ENCODE assay signal across 16 cellular contexts in genomic region chr2:161422812-161423211, GRCh38. TPM values are rescaled to one million over a fixed set of nuclear protein-coding genes. Genes with fewer than 3 reads are reported as not detected.
DNase-seq lines count a peak whose midpoint lies in the region; ATAC-seq and TF ChIP-seq lines count a peak whose summit lies in the region.
"Had no signal": no experiment of that assay in that cellular context is flagged by ENCODE, and none has a peak within 500 bp of the region (broad histone marks: within the 10 kb centered on the region; RNA-seq: fewer than 3 reads in every experiment).

No MANE protein-coding gene starts in this region.

- no peak overlapping the region for H2AK5ac ChIP-seq in mesendoderm (ENCODE audit: low read length)

- no peak overlapping the region for H2BK15ac ChIP-seq in mesendoderm (replicated peaks; ENCODE audit: low read depth)

- H3K36me3 ChIP-seq in mesendoderm (ENCODE audit: control insufficient read depth, insufficient read depth, low read length) = no peaks in the 10 kb centered on the region
- no peaks in the 10 kb centered on the region for H3K36me3 ChIP-seq in adrenal gland (replicated peaks in 1 of 2)
- H3K36me3 ChIP-seq: brain microvascular endothelial cell had no signal

- H3K36me3 Mint-ChIP-seq in stimulated activated naive CD8-positive, alpha-beta T cell treated with anti-CD3 and anti-CD28 coated beads, Interleukin-15, Interleukin-2, amounts not matched to agents 100 ng/mL and 50 ng/mL, for 24 hours (ENCODE audit: low read depth) = peaks cover 13% of the 10 kb centered on the region
- peaks cover 7% of the 10 kb centered on the region for H3K36me3 Mint-ChIP-seq in activated naive CD8-positive, alpha-beta T cell treated with anti-CD3 and anti-CD28 coated beads, Interleukin-2, amount 10 ng/mL, durations not matched to agents 7 days and 5 days

- no peaks in the 10 kb centered on the region for H3K79me2 ChIP-seq in mesendoderm (ENCODE audit: control insufficient read depth, insufficient read depth, low read length)

- no peak overlapping the region for H3K23ac ChIP-seq in mesendoderm (ENCODE audit: low read length)

- no peak overlapping the region for H3K4me2 ChIP-seq in mesendoderm (ENCODE audit: low read length)
- H3K4me2 ChIP-seq: KMS-11 had no signal

- no peaks in the 10 kb centered on the region for H3K9me3 Mint-ChIP-seq in stimulated activated naive CD8-positive, alpha-beta T cell treated with anti-CD3 and anti-CD28 coated beads, Interleukin-15, Interleukin-2, amounts not matched to agents 100 ng/mL and 50 ng/mL, for 24 hours
- no peaks in the 10 kb centered on the region for H3K9me3 Mint-ChIP-seq in activated naive CD8-positive, alpha-beta T cell treated with anti-CD3 and anti-CD28 coated beads, Interleukin-2, amount 10 ng/mL, durations not matched to agents 7 days and 5 days

- no peak overlapping the region for H2BK120ac ChIP-seq in mesendoderm (ENCODE audit: low read depth, low read length)

- peak overlapping the region; percentile 11 for H3K4me3 Mint-ChIP-seq in stimulated activated naive CD8-positive, alpha-beta T cell treated with anti-CD3 and anti-CD28 coated beads, Interleukin-15, Interleukin-2, amounts not matched to agents 100 ng/mL and 50 ng/mL, for 24 hours
- H3K4me3 Mint-ChIP-seq in activated naive CD8-positive, alpha-beta T cell treated with anti-CD3 and anti-CD28 coated beads, Interleukin-2, amount 10 ng/mL, durations not matched to agents 7 days and 5 days = peak overlapping the region; percentile 59

- H3K27me3 Mint-ChIP-seq in stimulated activated naive CD8-positive, alpha-beta T cell treated with anti-CD3 and anti-CD28 coated beads, Interleukin-15, Interleukin-2, amounts not matched to agents 100 ng/mL and 50 ng/mL, for 24 hours = peaks cover 93% of the 10 kb centered on the region
- H3K27me3 Mint-ChIP-seq in activated naive CD8-positive, alpha-beta T cell treated with anti-CD3 and anti-CD28 coated beads, Interleukin-2, amount 10 ng/mL, durations not matched to agents 7 days and 5 days = peaks cover 88% of the 10 kb centered on the region

- no peak for TF ChIP-seq CTCF in adrenal gland (IDR thresholded peaks at IDR 0.05)

- H3K18ac ChIP-seq in mesendoderm (ENCODE audit: low read length) = no peak overlapping the region

- H3K9ac ChIP-seq in mesendoderm (ENCODE audit: low read length) = no peak overlapping the region
- H3K9ac ChIP-seq: KMS-11 had no signal

- no peaks in the 10 kb centered on the region for H3K79me1 ChIP-seq in mesendoderm (ENCODE audit: low read length)

- H3K4ac ChIP-seq in mesendoderm (ENCODE audit: low read depth, low read length) = no peak overlapping the region

- H3K4me1 Mint-ChIP-seq in stimulated activated naive CD8-positive, alpha-beta T cell treated with anti-CD3 and anti-CD28 coated beads, Interleukin-15, Interleukin-2, amounts not matched to agents 100 ng/mL and 50 ng/mL, for 24 hours (ENCODE audit: low read depth) = peaks cover 46% of the 10 kb centered on the region
- H3K4me1 Mint-ChIP-seq in activated naive CD8-positive, alpha-beta T cell treated with anti-CD3 and anti-CD28 coated beads, Interleukin-2, amount 10 ng/mL, durations not matched to agents 7 days and 5 days = peaks cover 41% of the 10 kb centered on the region

- no peak overlapping the region for H2BK5ac ChIP-seq in mesendoderm (ENCODE audit: low read length)

- no peak for TF ChIP-seq POLR2A in adrenal gland (IDR thresholded peaks at IDR 0.05)

- no peak overlapping the region for H3K56ac ChIP-seq in mesendoderm (ENCODE audit: low read length)

- no peak for DNase-seq in stimulated activated naive CD8-positive, alpha-beta T cell treated with anti-CD3 and anti-CD28 coated beads, Interleukin-15, Interleukin-2, amounts not matched to agents 100 U/mL and 50 U/mL, for 24 hours
- DNase-seq in activated naive CD8-positive, alpha-beta T cell treated with anti-CD3 and anti-CD28 coated beads, Interleukin-2, amount 10 ng/mL, durations not matched to agents 7 days and 5 days = no peak
- DNase-seq in mesendoderm = peak; percentile 26
- DNase-seq in adrenal gland = no peak
- DNase-seq in GM03348 (ENCODE audit: low spot score) = no peak
- DNase-seq in NCI-H2081 treated with DMSO at 0.1 percent for 48 hours (lab: John Stamatoyannopoulos, UW) = no peak
- DNase-seq: activated effector memory CD4-positive, alpha-beta T cell treated with anti-CD3 and anti-CD28 coated beads, Interleukin-2, amount 50 U/mL, for 16 hours; brain microvascular endothelial cell; DMS153 had no signal

- H3K27ac ChIP-seq in mesendoderm (ENCODE audit: low read depth, low read length) = no peak overlapping the region
- H3K27ac ChIP-seq in adrenal gland = no peak overlapping the region
- H3K27ac ChIP-seq: brain microvascular endothelial cell, HL-60, KMS-11 had no signal

- H4K8ac ChIP-seq in mesendoderm (ENCODE audit: low read depth, low read length) = no peak overlapping the region

- H3K9me3 ChIP-seq in adrenal gland (replicated peaks in 1 of 3) = no peaks in the 10 kb centered on the region

- whole genome bisulfite sequencing in mesendoderm (ENCODE audit: extremely low coverage, insufficient coverage, low lambda C conversion rate) = no CpG with 5 or more reads among the region's 6 CpGs
- WGBS in adrenal gland, 4 donors = 60 to 84% (median 72%) methylated on average over 6 of the region's 6 CpGs

- H3K4me1 ChIP-seq in mesendoderm (ENCODE audit: control insufficient read depth, low read depth, low read length) (peaks cover 5% of the 10 kb centered on the region), adrenal gland (replicated peaks in 1 of 2) (peaks cover 3 to 18% of the 10 kb centered on the region in 2 donors)

- peaks cover 59% of the 10 kb centered on the region for H3K27me3 ChIP-seq in mesendoderm (ENCODE audit: insufficient read depth, low read length, poor library complexity)
- H3K27me3 ChIP-seq in adrenal gland = peaks cover 98% of the 10 kb centered on the region

- POLR2A ChIA-PET in activated naive CD8-positive, alpha-beta T cell treated with anti-CD3 and anti-CD28 coated beads, Interleukin-2, amount 10 ng/mL, durations not matched to agents 7 days and 5 days (lab: Charles Lee) = no interaction called here

- no peak overlapping the region for H4K5ac ChIP-seq in mesendoderm (ENCODE audit: low read length)

- intact Hi-C loops in adrenal gland (cut with DNase I) = no loop called here

- no peak for ATAC-seq in stimulated activated naive CD8-positive, alpha-beta T cell treated with anti-CD3 and anti-CD28 coated beads, Interleukin-15, Interleukin-2, amounts not matched to agents 100 U/mL and 50 U/mL, for 24 hours
- no peak for ATAC-seq in activated naive CD8-positive, alpha-beta T cell treated with anti-CD3 and anti-CD28 coated beads, Interleukin-2, amount 10 ng/mL, durations not matched to agents 7 days and 5 days (ENCODE audit: low read depth)
- ATAC-seq in HG03139 (IDR thresholded peaks at IDR 0.05; ENCODE audit: unreplicated experiment) = no peak

- H3K4me3 ChIP-seq in mesendoderm (ENCODE audit: low read length) = no peak overlapping the region
- H3K4me3 ChIP-seq in adrenal gland = no peak overlapping the region

- H3K27ac Mint-ChIP-seq in stimulated activated naive CD8-positive, alpha-beta T cell treated with anti-CD3 and anti-CD28 coated beads, Interleukin-15, Interleukin-2, amounts not matched to agents 100 ng/mL and 50 ng/mL, for 24 hours = no peak overlapping the region
- no peak overlapping the region for H3K27ac Mint-ChIP-seq in activated naive CD8-positive, alpha-beta T cell treated with anti-CD3 and anti-CD28 coated beads, Interleukin-2, amount 10 ng/mL, durations not matched to agents 7 days and 5 days

RNA-seq across cellular contexts. Expression of gene TBR1, which starts 6.7 kb away (rescaled TPM):
- not detected for total RNA-seq in activated naive CD8-positive, alpha-beta T cell treated with anti-CD3 and anti-CD28 coated beads, Interleukin-2, amount 10 ng/mL, durations not matched to agents 7 days and 5 days
- polyA plus RNA-seq in mesendoderm (2013, experiment 1 of 2) = 0.20 TPM
- polyA plus RNA-seq in mesendoderm (2013, experiment 2 of 2) = 0.13 TPM
- under 1 TPM in 2 of 8 donors, not detected in 6; 0.04 to 0.64 TPM for total RNA-seq in adrenal gland
- polyA plus RNA-seq in adrenal gland = not detected
- total RNA-seq: fibroblast of lung, left lobe of liver, subcutaneous adipose tissue had no signal
- polyA plus RNA-seq: fibroblast of lung had no signal
